28 cellular contexts compared by ENCODE assay signal in the genomic region with DNA sequence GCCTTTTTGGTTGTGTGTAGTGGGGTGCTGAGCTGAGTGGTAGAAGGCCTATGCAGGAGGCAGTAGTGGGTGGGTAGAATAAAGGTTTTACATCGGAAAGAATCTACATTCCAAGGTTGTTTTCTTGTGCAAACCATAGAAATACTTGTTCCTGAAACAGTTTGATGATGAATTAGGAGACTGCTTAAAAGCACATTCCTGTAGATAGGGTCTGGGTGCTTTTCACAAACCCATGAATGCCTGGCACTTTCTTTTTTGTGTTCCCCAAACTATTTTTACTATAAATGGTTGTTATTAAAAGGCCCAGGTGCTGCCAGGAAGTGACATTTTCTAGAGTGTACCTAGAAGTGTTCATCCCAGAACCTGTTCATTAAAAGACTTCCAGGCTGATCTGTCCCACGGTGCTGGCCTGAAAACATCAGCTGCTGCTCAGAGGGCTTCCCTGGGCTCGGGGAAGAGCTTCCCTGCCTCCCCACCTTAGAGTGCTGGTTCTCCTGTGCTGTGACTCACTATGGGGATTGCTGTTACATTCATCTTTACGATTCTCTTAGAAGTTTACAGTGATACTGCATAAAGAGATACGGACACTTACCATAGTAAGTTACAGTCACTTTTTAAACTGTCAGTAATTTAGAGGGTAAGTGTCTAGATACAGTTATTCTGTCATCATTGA. TPM values are rescaled to one million over a fixed set of nuclear protein-coding genes. Genes with fewer than 3 reads are reported as not detected.
DNase-seq lines count a peak whose midpoint lies in the region; ATAC-seq, FAIRE-seq and TF ChIP-seq lines count a peak whose summit lies in the region.
"Had no signal": no experiment of that assay in that cellular context is flagged by ENCODE, and none has a peak within 500 bp of the region (broad histone marks: within the 10 kb centered on the region; RNA-seq: fewer than 3 reads in every experiment).

No MANE protein-coding gene starts in this region.

- intact Hi-C loops in kidney (cut with DNase I), result no loop called here

- H3K27me3 Mint-ChIP-seq in HFFc6 (ENCODE audit: insufficient read depth), result peaks cover 1% of the 10 kb centered on the region; the same call in 1 of the 2 replicates
- no peaks in the 10 kb centered on the region for H3K27me3 Mint-ChIP-seq in central memory CD8-positive, alpha-beta T cell
- no peaks in the 10 kb centered on the region for H3K27me3 Mint-ChIP-seq in neural crest cell (ENCODE audit: low read depth)
- H3K27me3 Mint-ChIP-seq: activated B cell treated with CpG ODN at 0.5 μM for 24 hours, type B pancreatic cell had no signal

- H3K27ac ChIP-seq in ACC112 (ENCODE audit: low read depth, low read length) (peak overlapping the region; percentile 37; the same call in 1 of the 2 replicates), kidney (ENCODE audit: low read depth in 2 of 2, low read length in 2 of 2) (no peak overlapping the region)
- H3K27ac ChIP-seq: adrenal gland, BLaER1, dorsolateral prefrontal cortex, epithelial cell of prostate, foreskin keratinocyte, ovary, RWPE1, stomach had no signal

- H3K4me3 Mint-ChIP-seq in HFFc6 (no peak overlapping the region), neural crest cell (no peak overlapping the region)
- no peak overlapping the region for H3K4me3 Mint-ChIP-seq in central memory CD8-positive, alpha-beta T cell
- H3K4me3 Mint-ChIP-seq: activated B cell treated with CpG ODN at 0.5 μM for 24 hours, type B pancreatic cell had no signal

- no peak for ATAC-seq in central memory CD8-positive, alpha-beta T cell (replicated peaks; ENCODE audit: extremely low read depth, poor library complexity, severe bottlenecking)
- no peak for ATAC-seq in HG03460 (IDR thresholded peaks at IDR 0.05; ENCODE audit: unreplicated experiment)
- ATAC-seq: SK-N-SH treated with all-trans-retinoic acid at 6 μM for 48 hours had no signal

- H3K9me3 Mint-ChIP-seq in HFFc6 (no peaks in the 10 kb centered on the region), neural crest cell (no peaks in the 10 kb centered on the region)
- H3K9me3 Mint-ChIP-seq in central memory CD8-positive, alpha-beta T cell, result no peaks in the 10 kb centered on the region
- H3K9me3 Mint-ChIP-seq: activated B cell treated with CpG ODN at 0.5 μM for 24 hours, type B pancreatic cell had no signal

- H3K4me1 Mint-ChIP-seq in HFFc6 (ENCODE audit: low read depth) (peaks cover 37% of the 10 kb centered on the region), neural crest cell (peaks cover 16% of the 10 kb centered on the region)
- peaks cover 37% of the 10 kb centered on the region for H3K4me1 Mint-ChIP-seq in central memory CD8-positive, alpha-beta T cell

- DNase-seq in HFFc6, result no peak
- DNase-seq in central memory CD8-positive, alpha-beta T cell (ENCODE audit: low spot score in 2 of 2), result no peak
- no peak for DNase-seq in neural crest cell (ENCODE audit: low read depth, low spot score)
- DNase-seq in KG1 (lab: John Stamatoyannopoulos, UW), result no peak
- no peak for DNase-seq in kidney
- no peak for DNase-seq in NCI-H2029 (lab: John Stamatoyannopoulos, UW)
- DNase-seq: activated B cell treated with CpG ODN at 0.5 μM for 24 hours; activated CD4-positive, alpha-beta T cell treated with anti-CD3 and anti-CD28 coated beads, Interleukin-2, amount 50 U/mL, for 48 hours; activated gamma-delta T cell; Calu3; foreskin keratinocyte; kidney glomerular epithelial cell; NCI-H2171 treated with DMSO at 0.1 percent for 48 hours; NCI-H526 treated with DMSO at 0.1 percent for 48 hours; ovary; stomach; T1000 had no signal

- TF ChIP-seq CTCF in HFFc6 (IDR thresholded peaks at IDR 0.05) (no peak), neural crest cell (conservative IDR thresholded peaks at IDR 0.05) (no peak), kidney (IDR thresholded peaks at IDR 0.05; ENCODE audit: borderline replicate concordance, extremely low read depth, insufficient read depth) (no peak)

- peaks cover 2% of the 10 kb centered on the region; the same call in 1 of the 2 replicates for H3K36me3 ChIP-seq in ACC112 (ENCODE audit: insufficient read depth, low read length)
- H3K36me3 ChIP-seq in kidney (ENCODE audit: control insufficient read depth in 1 of 2, insufficient read depth in 2 of 2, low read length in 2 of 2), result peaks cover 0 to 4% of the 10 kb centered on the region in 2 donors
- H3K36me3 ChIP-seq: ovary had no signal

- H3K4me1 ChIP-seq in ACC112 (ENCODE audit: control insufficient read depth, insufficient read depth, low read length, unreplicated experiment), result peaks cover 23% of the 10 kb centered on the region
- H3K4me1 ChIP-seq in kidney (ENCODE audit: control insufficient read depth in 1 of 2, insufficient read depth in 1 of 2, low read depth in 1 of 2, low read length in 2 of 2), result peaks cover 6 to 13% of the 10 kb centered on the region in 2 donors
- H3K4me1 ChIP-seq: foreskin keratinocyte, HAP-1 had no signal

- H3K9me3 ChIP-seq in kidney (ENCODE audit: control insufficient read depth in 1 of 2, low read length in 2 of 2), result no peaks in the 10 kb centered on the region
- H3K9me3 ChIP-seq: adrenal gland, HAP-1, ovary, stomach had no signal

- no peak for FAIRE-seq in kidney (lab: Jason Lieb, UNC)
- FAIRE-seq: A204.1 had no signal

- H2AFZ ChIP-seq in ACC112 (ENCODE audit: low read length, unreplicated experiment), result no peak overlapping the region

- H3K36me3 Mint-ChIP-seq in HFFc6 (ENCODE audit: low read depth) (peaks cover 10% of the 10 kb centered on the region), neural crest cell (ENCODE audit: low read depth) (peaks cover 16% of the 10 kb centered on the region)
- peaks cover 19% of the 10 kb centered on the region for H3K36me3 Mint-ChIP-seq in central memory CD8-positive, alpha-beta T cell (ENCODE audit: insufficient read depth)

- H3K27ac Mint-ChIP-seq in HFFc6 (peak overlapping the region; percentile 69), neural crest cell (ENCODE audit: unreplicated experiment) (peak overlapping the region; percentile 19)
- peak overlapping the region; percentile 44 for H3K27ac Mint-ChIP-seq in central memory CD8-positive, alpha-beta T cell (ENCODE audit: low read depth)
- H3K27ac Mint-ChIP-seq: activated B cell treated with CpG ODN at 0.5 μM for 24 hours, type B pancreatic cell had no signal

- no peak overlapping the region for H3K9ac ChIP-seq in kidney (ENCODE audit: low read length in 2 of 2)
- H3K9ac ChIP-seq: BLaER1 had no signal

- H3K27me3 ChIP-seq in ACC112 (ENCODE audit: insufficient read depth, low read length), result no peaks in the 10 kb centered on the region
- H3K27me3 ChIP-seq: adrenal gland, BLaER1, dorsolateral prefrontal cortex, foreskin keratinocyte, ovary, stomach had no signal

- H3K4me3 ChIP-seq in ACC112 (ENCODE audit: low read depth, low read length) (no peak overlapping the region), kidney (ENCODE audit: low read length in 2 of 2) (no peak overlapping the region)
- H3K4me3 ChIP-seq: adrenal gland, BLaER1, dorsolateral prefrontal cortex, HAP-1, ovary, stomach had no signal

- H3K79me2 ChIP-seq in ACC112 (ENCODE audit: control insufficient read depth, insufficient read depth, low read length, unreplicated experiment), result peaks cover 42% of the 10 kb centered on the region

RNA-seq across cellular contexts. Expression of a gene that starts 27.9 kb away (rescaled TPM):
- total RNA-seq in HFFc6 (2021; fragmentation: NEBNext Ultra II Directional; extraction: Animal tissue kit (Norgen Biotek cat#: 25700)), result 10 to 100 TPM; 29.4 to 40.0 (median 32.7) TPM
- 54.1 and 56.4 TPM in 2 replicates for total RNA-seq in neural crest cell
- 53.0 TPM for total RNA-seq in kidney
- 19.1 TPM for polyA plus RNA-seq in kidney (ENCODE audit: insufficient read depth, low read depth, low replicate concordance)

Comparison
In these comparisons a context has a peak if more than half of its experiments do, and no peak if none do; other contexts are left out.
1. H3K27ac Mint-ChIP-seq: peak in every context shown above with its lines; median percentile 69 in HFFc6; 44 in central memory CD8-positive, alpha-beta T cell; 19 in neural crest cell.